Comparison of ENCODE assay signal across 8 cellular contexts in genomic region chr2:72993147-72993546, GRCh38.
A peak's percentile ranks its signal among the peaks of the same experiment; 100 is the strongest.
DNase-seq lines count a peak whose midpoint lies in the region; ATAC-seq, FAIRE-seq and TF ChIP-seq lines count a peak whose summit lies in the region.

No MANE protein-coding gene starts in this region.

- POLR2A ChIA-PET in endothelial cell of umbilical vein (lab: Charles Lee): no interaction called here

- ATAC-seq in naive B cell (ENCODE audit: low read depth in 2 of 2) (peak; percentile 48 to 66), GM21381 (IDR thresholded peaks at IDR 0.05; ENCODE audit: unreplicated experiment) (no peak)

- H4K20me1 ChIP-seq in endothelial cell of umbilical vein (replicated peaks; ENCODE audit: control insufficient read depth, extremely low read depth, insufficient read depth, low read length): no peaks in the 10 kb centered on the region

- DNase-seq in cardiac muscle cell (ENCODE audit: low read depth in 1 of 2, low spot score in 1 of 2) (peak; percentile 49 to 66), cardiac septum (ENCODE audit: low spot score) (no peak), endothelial cell of umbilical vein (ENCODE audit: low read depth, low spot score) (peak; percentile 51), naive B cell (peak; percentile 58), GOT3 (lab: John Stamatoyannopoulos, UW) (no peak)
- DNase-seq in activated CD4-positive, alpha-beta T cell treated with anti-CD3 and anti-CD28 coated beads, Interleukin-2, amount 50 U/mL, for 48 hours: peak; percentile 31 to 34

- H3K9me3 Mint-ChIP-seq in naive B cell: no peaks in the 10 kb centered on the region

- no TSS peak for BruUV-seq in endothelial cell of umbilical vein (replicated peaks; lab: Mats Ljungman, UMichigan)

- H3K27me3 Mint-ChIP-seq in naive B cell: no peaks in the 10 kb centered on the region

- H3K9me1 ChIP-seq in endothelial cell of umbilical vein (replicated peaks; ENCODE audit: control insufficient read depth, extremely low read depth, insufficient read depth, low read length): no peaks in the 10 kb centered on the region

- no peaks in the 10 kb centered on the region for H3K4me1 Mint-ChIP-seq in naive B cell

- no peak overlapping the region for H3K9ac ChIP-seq in endothelial cell of umbilical vein (replicated peaks; ENCODE audit: extremely low read depth, insufficient read depth, low read length)

- no peaks in the 10 kb centered on the region for H3K79me2 ChIP-seq in endothelial cell of umbilical vein (ENCODE audit: control insufficient read depth, insufficient read depth, low read length)

- H3K4me3 Mint-ChIP-seq in naive B cell: no peak overlapping the region

- H3K4me2 ChIP-seq in endothelial cell of umbilical vein (ENCODE audit: insufficient read depth, low read length): no peak overlapping the region

- TF ChIP-seq POLR2A in endothelial cell of umbilical vein (IDR thresholded peaks at IDR 0.05; ENCODE audit: low read depth, low read length): no peak

- H2AFZ ChIP-seq in endothelial cell of umbilical vein (ENCODE audit: low read depth, low read length): no peak overlapping the region

- no peaks in the 10 kb centered on the region for H3K36me3 Mint-ChIP-seq in naive B cell

- peak; percentile 72 for FAIRE-seq in endothelial cell of umbilical vein (lab: Jason Lieb, UNC)

- TF ChIP-seq CTCF in cardiac muscle cell (IDR thresholded peaks at IDR 0.05; ENCODE audit: low read depth, low read length) (peak; percentile 69), LNCAP (IDR thresholded peaks at IDR 0.05) (peak; percentile 55), endothelial cell of umbilical vein (IDR thresholded peaks at IDR 0.05; ENCODE audit: extremely low read depth in 1 of 2, insufficient read depth in 1 of 2, low read depth in 1 of 2, low read length in 2 of 2) (peak; percentile 57 to 70)

- H3K36me3 ChIP-seq in cardiac muscle cell (no peaks in the 10 kb centered on the region), endothelial cell of umbilical vein (ENCODE audit: control insufficient read depth in 2 of 2, extremely low read depth in 1 of 2, insufficient read depth in 2 of 2, low read length in 2 of 2) (peaks cover 0 to 3% of the 10 kb centered on the region in 2 experiments)

- H3K27me3 ChIP-seq in cardiac muscle cell: no peaks in the 10 kb centered on the region
- no peaks in the 10 kb centered on the region for H3K27me3 ChIP-seq in endothelial cell of umbilical vein (ENCODE audit: control insufficient read depth in 2 of 2, insufficient read depth in 2 of 2, low read length in 2 of 2)

- H3K9me3 ChIP-seq in cardiac muscle cell (ENCODE audit: low read depth): no peaks in the 10 kb centered on the region
- H3K9me3 ChIP-seq in endothelial cell of umbilical vein (replicated peaks; ENCODE audit: control insufficient read depth, insufficient read depth, low read length): no peaks in the 10 kb centered on the region

- H3K4me1 ChIP-seq in cardiac muscle cell (ENCODE audit: low read depth) (no peaks in the 10 kb centered on the region), endothelial cell of umbilical vein (ENCODE audit: control insufficient read depth, extremely low read depth, insufficient read depth, low read length) (no peaks in the 10 kb centered on the region)

- dilution Hi-C loops in endothelial cell of umbilical vein (cut with MboI; ENCODE audit: extremely low pct_ligation_motif_present, low sequenced_read_pairs): no loop called here

- no peak overlapping the region for H3K27ac Mint-ChIP-seq in naive B cell

- H3K27ac ChIP-seq in cardiac muscle cell (no peak overlapping the region), endothelial cell of umbilical vein (ENCODE audit: insufficient read depth, low read depth, low read length) (no peak overlapping the region)

- intact Hi-C loops in cardiac septum (cut with DNase I): loop anchor here (2.0 to 5.0 kb wide), 2 partner anchors 170 to 184 kb away; no protein-coding TSS in a partner anchor
- intact Hi-C loops in endothelial cell of umbilical vein (cut with micrococcal nuclease): loop anchor here (1.0 kb wide), 5 partner anchors 78 to 184 kb away; partner anchors contain the start of gene SFXN5

- H3K4me3 ChIP-seq in cardiac muscle cell (no peak overlapping the region), endothelial cell of umbilical vein (replicated peaks in 1 of 3; ENCODE audit: insufficient read depth in 1 of 3, low read depth in 1 of 3, low read length in 3 of 3) (no peak overlapping the region)

- CTCF ChIA-PET in endothelial cell of umbilical vein (lab: Charles Lee): interaction anchor here (0.6 to 3.7 kb wide), 13 partner anchors 9 to 643 kb away, joined by 3 to 45 read pairs (median 6); no protein-coding TSS in a partner anchor

TF ChIP-seq in endothelial cell of umbilical vein, 7 proteins besides CTCF, POLR2A, EP300 and RAD21:
- TF ChIP-seq JUN (IDR thresholded peaks at IDR 0.05; ENCODE audit: borderline replicate concordance, insufficient read depth, insufficient read length, low read depth) (no peak), MAX (IDR thresholded peaks at IDR 0.05; ENCODE audit: insufficient read depth, insufficient read length) (no peak), GATA2 (IDR thresholded peaks at IDR 0.05; ENCODE audit: insufficient read depth, insufficient read length, low read depth, low read length) (no peak), POLR2AphosphoS5 (IDR thresholded peaks at IDR 0.05; ENCODE audit: insufficient read depth, low read depth, low read length) (no peak), MYC (IDR thresholded peaks at IDR 0.05; ENCODE audit: low read depth, low read length) (no peak), FOS (IDR thresholded peaks at IDR 0.05; ENCODE audit: borderline replicate concordance, insufficient read depth, low read length) (no peak), EZH2 (IDR thresholded peaks at IDR 0.05; ENCODE audit: borderline replicate concordance, low read depth, low read length, severe bottlenecking) (no peak)

Comparison
In these comparisons a context has a peak if more than half of its experiments do, and no peak if none do; other contexts are left out.
1. DNase-seq: peak in cardiac muscle cell (2 of 2), activated CD4-positive, alpha-beta T cell treated with anti-CD3 and anti-CD28 coated beads, Interleukin-2, amount 50 U/mL, for 48 hours (2 of 2), endothelial cell of umbilical vein (single experiment) and naive B cell (single experiment); none in cardiac septum (single experiment) and GOT3 (single experiment).
2. Peak in every context shown above with its lines, with median percentiles within 50 percentile points of each other: CTCF ChIP-seq.